Comparison of ENCODE assay signal across 20 cellular contexts in genomic region chr15:65901336-65901735, GRCh38. TPM values are rescaled to one million over a fixed set of nuclear protein-coding genes. Genes with fewer than 3 reads are reported as not detected.
A peak's percentile ranks its signal among the peaks of the same experiment; 100 is the strongest.
DNase-seq lines count a peak whose midpoint lies in the region; ATAC-seq and TF ChIP-seq lines count a peak whose summit lies in the region.
"Had no signal": no experiment of that assay in that cellular context is flagged by ENCODE, and none has a peak within 500 bp of the region (broad histone marks: within the 10 kb centered on the region; RNA-seq: fewer than 3 reads in every experiment).

No MANE protein-coding gene starts in this region.

- no peak for TF ChIP-seq POLR2A in erythroblast (IDR thresholded peaks at IDR 0.05; ENCODE audit: low read length)

- H2AFZ ChIP-seq in PC-9 (no peak overlapping the region), smooth muscle cell (ENCODE audit: low read depth) (no peak overlapping the region)

- CTCF ChIA-PET in Calu3 (lab: Charles Lee) (no interaction called here), PC-9 (lab: Charles Lee) (interaction anchor here (1.5 kb wide), 1 partner anchor 15 kb away, joined by 7 read pairs; no protein-coding TSS in a partner anchor)

- H3K4me3 ChIP-seq in PC-9 (no peak overlapping the region), smooth muscle cell (no peak overlapping the region)
- H3K4me3 ChIP-seq: BLaER1 treated with 17β-estradiol and CSF1 and Interleukin-3, amounts not matched to agents 10 nM and 100 nM had no signal

- H3K9me3 ChIP-seq in PC-9 (ENCODE audit: insufficient read depth, low read depth) (no peaks in the 10 kb centered on the region), smooth muscle cell (replicated peaks; ENCODE audit: low read depth) (no peaks in the 10 kb centered on the region)
- H3K9me3 ChIP-seq: BLaER1 treated with 17β-estradiol and CSF1 and Interleukin-3, amounts not matched to agents 10 nM and 100 nM had no signal

- H3K9ac ChIP-seq in smooth muscle cell (ENCODE audit: low read depth), result no peak overlapping the region
- H3K9ac ChIP-seq: BLaER1 treated with 17β-estradiol and CSF1 and Interleukin-3, amounts not matched to agents 10 nM and 100 nM had no signal

- peak overlapping the region; percentile 72 for H3K27ac Mint-ChIP-seq in Calu3 (ENCODE audit: unreplicated experiment)

- H3K4me1 ChIP-seq in PC-9 (replicated peaks; ENCODE audit: insufficient read depth) (peaks cover 47% of the 10 kb centered on the region), smooth muscle cell (ENCODE audit: low read depth) (no peaks in the 10 kb centered on the region)

- no peak for TF ChIP-seq CTCF in Calu3 (IDR thresholded peaks at IDR 0.05; ENCODE audit: unreplicated experiment)
- TF ChIP-seq CTCF in PC-9 (conservative IDR thresholded peaks at IDR 0.05), result no peak
- TF ChIP-seq CTCF in smooth muscle cell (IDR thresholded peaks at IDR 0.05; ENCODE audit: borderline replicate concordance, insufficient read depth, poor library complexity, severe bottlenecking), result no peak
- no peak for TF ChIP-seq CTCF in omental fat pad (IDR thresholded peaks at IDR 0.05)

- no peaks in the 10 kb centered on the region for H3K27me3 Mint-ChIP-seq in Calu3 (ENCODE audit: unreplicated experiment)
- H3K27me3 Mint-ChIP-seq: CD4-positive, alpha-beta memory T cell had no signal

- DNase-seq in Calu3 (no peak), PC-9 (no peak), erythroblast (lab: John Stamatoyannopoulos, UW) (peak; percentile 10 to 28), smooth muscle cell (lab: John Stamatoyannopoulos, UW; ENCODE audit: unreplicated experiment) (no peak), omental fat pad (ENCODE audit: low spot score) (no peak), NCI-H187 treated with DMSO at 0.1 percent for 48 hours (lab: John Stamatoyannopoulos, UW) (no peak), NCI-H2196 (lab: John Stamatoyannopoulos, UW; ENCODE audit: unreplicated experiment) (no peak), pons (ENCODE audit: low spot score) (no peak)
- DNase-seq: CD4-positive, alpha-beta memory T cell; DMS153; GOT3; HCEC 1CT; IMR-90; MV-4-11; NCI-H1930; NCI-H2227 treated with DMSO at 0.1 percent for 48 hours; NCI-H510A; NK-92 treated with Interleukin-12 subunit alpha and Interleukin-12 subunit beta, amount 100 ng/mL, for 24 hours; Right ventricle myocardium superior had no signal

- POLR2A ChIA-PET in PC-9 (lab: Charles Lee; ENCODE audit: unreplicated experiment), result interaction anchor here (0.6 kb wide), 2 partner anchors 176 to 598 kb away, joined by 3 to 5 read pairs; no protein-coding TSS in a partner anchor

- H3K4me1 Mint-ChIP-seq in Calu3 (ENCODE audit: low read depth, unreplicated experiment), result peaks cover 52% of the 10 kb centered on the region

- peak overlapping the region; percentile 53 for H3K4me2 ChIP-seq in PC-9
- no peak overlapping the region for H3K4me2 ChIP-seq in smooth muscle cell

- ATAC-seq in omental fat pad (ENCODE audit: low FRiP score), result no peak

- H3K9me3 Mint-ChIP-seq in Calu3 (ENCODE audit: low read depth, unreplicated experiment), result no peaks in the 10 kb centered on the region
- H3K9me3 Mint-ChIP-seq: CD4-positive, alpha-beta memory T cell had no signal

- H3K36me3 ChIP-seq in PC-9 (ENCODE audit: low read depth), result 0 out of 2 replicates have a peak, but pooled peaks cover 3% of the 10 kb centered on the region
- no peaks in the 10 kb centered on the region for H3K36me3 ChIP-seq in smooth muscle cell (ENCODE audit: low read depth)

- intact Hi-C loops in Calu3 (cut with micrococcal nuclease; ENCODE audit: unreplicated experiment) (loop anchor here (10.0 kb wide), 1 partner anchor 383 kb away; no protein-coding TSS in a partner anchor), PC-9 (cut with micrococcal nuclease; ENCODE audit: unreplicated experiment) (loop anchor here (5.0 to 10.0 kb wide), 2 partner anchors 391 to 603 kb away; partner anchors contain the start of genes DIS3L, RPL4 and ZWILCH)

- H4K20me1 ChIP-seq in PC-9 (ENCODE audit: insufficient read depth) (no peaks in the 10 kb centered on the region), smooth muscle cell (ENCODE audit: low read depth) (peaks cover 36% of the 10 kb centered on the region)

- H3K27me3 ChIP-seq in PC-9 (ENCODE audit: insufficient read depth, low read depth) (no peaks in the 10 kb centered on the region), smooth muscle cell (ENCODE audit: low read depth) (no peaks in the 10 kb centered on the region)
- H3K27me3 ChIP-seq: BLaER1 treated with 17β-estradiol and CSF1 and Interleukin-3, amounts not matched to agents 10 nM and 100 nM had no signal

- 65% methylated on average over 2 of the region's 2 CpGs for WGBS in smooth muscle cell (ENCODE audit: low lambda C conversion rate)

- BruUV-seq in Calu3 (replicated peaks; lab: Mats Ljungman, UMichigan) (no TSS peak), PC-9 (replicated peaks; lab: Mats Ljungman, UMichigan) (no TSS peak)

- no peaks in the 10 kb centered on the region for H3K9me2 ChIP-seq in PC-9 (ENCODE audit: insufficient read depth)

- no peak overlapping the region for H3K4me3 Mint-ChIP-seq in Calu3 (ENCODE audit: low read depth, unreplicated experiment)
- H3K4me3 Mint-ChIP-seq: CD4-positive, alpha-beta memory T cell had no signal

- peaks cover 38% of the 10 kb centered on the region for H3F3A ChIP-seq in PC-9 (ENCODE audit: insufficient read depth, low read depth)
- H3F3A ChIP-seq in smooth muscle cell (ENCODE audit: low read depth), result no peaks in the 10 kb centered on the region

- H3K79me2 ChIP-seq in PC-9 (ENCODE audit: low read depth) (peaks cover 3% of the 10 kb centered on the region; the same call in 1 of the 2 replicates), smooth muscle cell (ENCODE audit: low read depth) (no peaks in the 10 kb centered on the region)

- H3K36me3 Mint-ChIP-seq in Calu3 (ENCODE audit: insufficient read depth, unreplicated experiment), result peaks cover 39% of the 10 kb centered on the region

- H3K27ac ChIP-seq in PC-9 (peak overlapping the region; percentile 62), smooth muscle cell (ENCODE audit: low read depth) (peak overlapping the region; percentile 55)

RNA-seq across cellular contexts. Expression of gene RAB11A, which starts 32.0 kb away (rescaled TPM):
- 404 and 407 TPM in 2 replicates for total RNA-seq in Calu3 (2022)
- 186 and 233 TPM in 2 replicates for total RNA-seq in PC-9 (2021)
- total RNA-seq in smooth muscle cell, result 293 and 300 TPM in 2 replicates
- 206 and 230 TPM in 2 replicates for polyA plus RNA-seq in smooth muscle cell
- 100 to 1,000 TPM; 142 to 191 (median 158) TPM for total RNA-seq in omental fat pad

Comparison
In these comparisons a context has a peak if more than half of its experiments do, and no peak if none do; other contexts are left out.
1. DNase-seq: peak in erythroblast (2 of 2); none in Calu3 (single experiment), PC-9 (0 of 2), smooth muscle cell (single experiment), omental fat pad (single experiment), NCI-H187 treated with DMSO at 0.1 percent for 48 hours (single experiment), NCI-H2196 (single experiment) and pons (single experiment).